13 cellular contexts compared by ENCODE assay signal in genomic region chr2:135186054-135186453, GRCh38.
DNase-seq lines count a peak whose midpoint lies in the region; ATAC-seq and TF ChIP-seq lines count a peak whose summit lies in the region.
"Had no signal": no experiment of that assay in that cellular context is flagged by ENCODE, and none has a peak within 500 bp of the region (broad histone marks: within the 10 kb centered on the region; RNA-seq: fewer than 3 reads in every experiment).

No MANE protein-coding gene starts in this region.

- H2BK15ac ChIP-seq in H9 (ENCODE audit: low read depth, low read length) = no peak overlapping the region

- peaks cover 9 to 16% of the 10 kb centered on the region in 2 experiments for H3K4me1 Mint-ChIP-seq in H9

- no CpG with 5 or more reads among the region's 5 CpGs for WGBS in H9 (ENCODE audit: extremely low coverage, insufficient read length, low lambda C conversion rate)

- no peak overlapping the region for H3K18ac ChIP-seq in H9 (ENCODE audit: insufficient read length, low read depth, low read length)

- H3K4ac ChIP-seq in H9 (ENCODE audit: low read depth, low read length) = no peak overlapping the region

- H2BK120ac ChIP-seq in H9 (ENCODE audit: low read depth, low read length, poor library complexity, severe bottlenecking) = no peak overlapping the region

- peaks cover 6% of the 10 kb centered on the region for H3K4me1 ChIP-seq in A673 (ENCODE audit: insufficient read depth, low read length, poor library complexity, severe bottlenecking)
- 0 out of 2 replicates have a peak, but pooled peaks cover 2% of the 10 kb centered on the region for H3K4me1 ChIP-seq in H9 (ENCODE audit: insufficient read depth, low read length)
- H3K4me1 ChIP-seq: Caco-2 had no signal

- no peak overlapping the region for H4K8ac ChIP-seq in H9 (replicated peaks; ENCODE audit: insufficient read length, low read depth, low read length)

- no peaks in the 10 kb centered on the region for H3K79me2 ChIP-seq in H9 (ENCODE audit: insufficient read depth, low read length)

- peaks cover 0 to 6% (median 2%) of the 10 kb centered on the region in 3 experiments; a peak in 4 of 7 replicates for H3K36me3 Mint-ChIP-seq in H9 (ENCODE audit: insufficient read depth in 1 of 3, low read depth in 3 of 3)

- H2AK5ac ChIP-seq in H9 (ENCODE audit: insufficient read length, low read length) = no peak overlapping the region

- H3K27ac ChIP-seq in A673 (ENCODE audit: low read depth, low read length, poor library complexity, severe bottlenecking) = no peak overlapping the region
- H3K27ac ChIP-seq in H9 (ENCODE audit: insufficient read length, low read depth, low read length) = peak overlapping the region; percentile 45
- H3K27ac ChIP-seq in dorsolateral prefrontal cortex = peak overlapping the region in 30 of 59 donors; percentile 6 to 72 (median 46)
- H3K27ac ChIP-seq: C4-2B, GM23248 had no signal

- no peak overlapping the region; a peak in 2 of 7 replicates for H3K27ac Mint-ChIP-seq in H9
- H3K27ac Mint-ChIP-seq: CD4-positive, alpha-beta T cell had no signal

- DNase-seq in A673 (ENCODE audit: low spot score) (peak; percentile 68), H9 (no peak), dorsolateral prefrontal cortex (no peak), left cardiac atrium (no peak), NCI-H748 treated with DMSO at 0.1 percent for 48 hours (lab: John Stamatoyannopoulos, UW) (no peak), NCI-H82 treated with DMSO at 0.1 percent for 48 hours (lab: John Stamatoyannopoulos, UW; ENCODE audit: unreplicated experiment) (no peak), putamen (ENCODE audit: low spot score) (no peak)
- DNase-seq: AML-193; Caco-2; CD4-positive, alpha-beta T cell; GM23248; HCEC 1CT had no signal

- no peak overlapping the region for H2BK5ac ChIP-seq in H9 (ENCODE audit: insufficient read length, low read length)

- no peak overlapping the region for H3K56ac ChIP-seq in H9 (ENCODE audit: insufficient read length, low read depth, low read length)

- no peak overlapping the region for H4K91ac ChIP-seq in H9 (ENCODE audit: insufficient read length, low read depth, low read length)

- CTCF ChIA-PET in A673 (lab: Charles Lee) = no interaction called here

- no peak overlapping the region for H2BK20ac ChIP-seq in H9 (ENCODE audit: low read depth, low read length, poor library complexity, severe bottlenecking)

- peak; percentile 63 to 77 for ATAC-seq in left cardiac atrium

- no peaks in the 10 kb centered on the region for H4K20me1 ChIP-seq in H9 (ENCODE audit: control insufficient read depth, insufficient read depth, insufficient read length)

- no peak overlapping the region for H3K9ac ChIP-seq in H9 (ENCODE audit: extremely low read depth, insufficient read length, low read length)
- H3K9ac ChIP-seq: GM23248 had no signal

- H3K4me3 ChIP-seq in A673 (ENCODE audit: low read depth, low read length, poor library complexity, severe bottlenecking) (no peak overlapping the region), dorsolateral prefrontal cortex (no peak overlapping the region)
- H3K4me3 ChIP-seq: GM23248 had no signal

- POLR2A ChIA-PET in A673 (lab: Charles Lee; ENCODE audit: low non-redundant PET) = no interaction called here

- intact Hi-C loops in A673 (cut with micrococcal nuclease; ENCODE audit: unreplicated experiment) = no loop called here
- intact Hi-C loops in dorsolateral prefrontal cortex (cut with DNase I) = no loop called here
- intact Hi-C loops in left cardiac atrium (cut with DNase I) = no loop called here

- H3K27me3 ChIP-seq in A673 (replicated peaks; ENCODE audit: insufficient read depth, low read depth, low read length, poor library complexity) (no peaks in the 10 kb centered on the region), H9 (ENCODE audit: insufficient read depth, low read length) (no peaks in the 10 kb centered on the region), dorsolateral prefrontal cortex (no peaks in the 10 kb centered on the region)

- no peaks in the 10 kb centered on the region for H3K36me3 ChIP-seq in A673 (ENCODE audit: insufficient read depth, low read length, poor library complexity, severe bottlenecking)

- H3K23me2 ChIP-seq in H9 (ENCODE audit: insufficient read length, low read depth, low read length, poor library complexity, severe bottlenecking) = no peaks in the 10 kb centered on the region

- no peak overlapping the region for H3K4me3 Mint-ChIP-seq in H9
- H3K4me3 Mint-ChIP-seq: CD4-positive, alpha-beta T cell had no signal

- H3K14ac ChIP-seq in H9 (ENCODE audit: insufficient read depth, low read length) = no peak overlapping the region; the same call in 1 of the 2 replicates

- TF ChIP-seq CTCF in A673 (conservative IDR thresholded peaks at IDR 0.05; ENCODE audit: low read depth, low read length) (no peak), H9 (conservative IDR thresholded peaks at IDR 0.05) (no peak), dorsolateral prefrontal cortex (IDR thresholded peaks at IDR 0.05 in 54 of 56, conservative IDR thresholded peaks at IDR 0.05 in 2 of 56; ENCODE audit: low read depth in 1 of 56, partially characterized antibody in 56 of 56) (no peak)

- H3K79me1 ChIP-seq in H9 (ENCODE audit: insufficient read depth, low read depth, low read length, poor library complexity, severe bottlenecking) = no peaks in the 10 kb centered on the region

- H3K27me3 Mint-ChIP-seq in H9 (ENCODE audit: low read depth) = no peaks in the 10 kb centered on the region
- H3K27me3 Mint-ChIP-seq: CD4-positive, alpha-beta T cell had no signal

- H4K5ac ChIP-seq in H9 (ENCODE audit: insufficient read length, low read depth, low read length) = no peak overlapping the region

- H3K4me2 ChIP-seq in H9 (ENCODE audit: insufficient read depth, insufficient read length, low read length) = no peak overlapping the region

- no peak overlapping the region for H2BK12ac ChIP-seq in H9 (ENCODE audit: insufficient read length, low read depth, low read length)

- H3K9me3 Mint-ChIP-seq in H9 = peaks cover 10 to 12% of the 10 kb centered on the region in 2 experiments

- no peak overlapping the region for H3T11ph ChIP-seq in H9 (ENCODE audit: low read length)

- no peak overlapping the region for H2AFZ ChIP-seq in H9 (ENCODE audit: low read length)
- H2AFZ ChIP-seq: GM23248 had no signal

- no peak overlapping the region for H3K23ac ChIP-seq in H9 (ENCODE audit: insufficient read length, low read depth, low read length)

- no TSS peak for BruUV-seq in A673 (replicated peaks; lab: Mats Ljungman, UMichigan)

- H3K9me3 ChIP-seq in A673 (ENCODE audit: low read depth, low read length, poor library complexity, severe bottlenecking) = peaks cover 9% of the 10 kb centered on the region
- no peaks in the 10 kb centered on the region for H3K9me3 ChIP-seq in H9 (ENCODE audit: control insufficient read depth, low read depth, low read length)
